Comparison of ENCODE assay signal across 1 cellular context in genomic region chr12:53625946-53626701, GRCh38.
A peak's percentile ranks its signal among the peaks of the same experiment; 100 is the strongest.
TF ChIP-seq lines count a peak whose summit lies in the region.

TSS of gene ATF7 (minus strand) at chr12:53626382. CDS start at chr12:53601000, 25,382 bp downstream.

TF ChIP-seq in K562, 482 proteins besides CTCF, POLR2A, EP300 and RAD21 (continued from another document and continues in another):
- TF ChIP-seq, protein P1, sequence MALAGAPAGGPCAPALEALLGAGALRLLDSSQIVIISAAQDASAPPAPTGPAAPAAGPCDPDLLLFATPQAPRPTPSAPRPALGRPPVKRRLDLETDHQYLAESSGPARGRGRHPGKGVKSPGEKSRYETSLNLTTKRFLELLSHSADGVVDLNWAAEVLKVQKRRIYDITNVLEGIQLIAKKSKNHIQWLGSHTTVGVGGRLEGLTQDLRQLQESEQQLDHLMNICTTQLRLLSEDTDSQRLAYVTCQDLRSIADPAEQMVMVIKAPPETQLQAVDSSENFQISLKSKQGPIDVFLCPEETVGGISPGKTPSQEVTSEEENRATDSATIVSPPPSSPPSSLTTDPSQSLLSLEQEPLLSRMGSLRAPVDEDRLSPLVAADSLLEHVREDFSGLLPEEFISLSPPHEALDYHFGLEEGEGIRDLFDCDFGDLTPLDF (CRISPR knock-in tag; IDR thresholded peaks at IDR 0.05), result peak; percentile 85
- TF ChIP-seq TAF1 (IDR thresholded peaks at IDR 0.05; ENCODE audit: control insufficient read depth, extremely low read depth, insufficient read depth, low read length, severe bottlenecking), result peak; percentile 55
- no peak for TF ChIP-seq RBM39 (optimal IDR thresholded peaks at IDR 0.05; ENCODE audit: low read depth, low read length)
- peak; percentile 67 for TF ChIP-seq GABPA (tag; conservative IDR thresholded peaks at IDR 0.05; ENCODE audit: low read depth)
- TF ChIP-seq ZNF318 (IDR thresholded peaks at IDR 0.05; ENCODE audit: borderline replicate concordance in 1 of 2, low read depth in 1 of 2), result 0 out of 4 replicates have a peak, but pooled peaks of 1 of the 2 experiments have one; percentile 0
- no peak for TF ChIP-seq PHB2 (IDR thresholded peaks at IDR 0.05; ENCODE audit: low read depth)
- TF ChIP-seq, protein P2, sequence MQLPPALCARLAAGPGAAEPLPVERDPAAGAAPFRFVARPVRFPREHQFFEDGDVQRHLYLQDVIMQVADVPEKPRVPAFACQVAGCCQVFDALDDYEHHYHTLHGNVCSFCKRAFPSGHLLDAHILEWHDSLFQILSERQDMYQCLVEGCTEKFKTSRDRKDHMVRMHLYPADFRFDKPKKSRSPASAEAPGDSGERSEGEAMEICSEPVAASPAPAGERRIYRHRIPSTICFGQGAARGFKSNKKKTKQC (CRISPR knock-in tag; IDR thresholded peaks at IDR 0.05), result peak; percentile 73; the same call in 1 of the 2 replicates
- no peak for TF ChIP-seq NCOA6 (IDR thresholded peaks at IDR 0.05)
- peak in 1 of 2 experiments; percentile 28; a peak in 1 of 4 replicates for TF ChIP-seq MLLT1 (IDR thresholded peaks at IDR 0.05)
- TF ChIP-seq, protein P3, sequence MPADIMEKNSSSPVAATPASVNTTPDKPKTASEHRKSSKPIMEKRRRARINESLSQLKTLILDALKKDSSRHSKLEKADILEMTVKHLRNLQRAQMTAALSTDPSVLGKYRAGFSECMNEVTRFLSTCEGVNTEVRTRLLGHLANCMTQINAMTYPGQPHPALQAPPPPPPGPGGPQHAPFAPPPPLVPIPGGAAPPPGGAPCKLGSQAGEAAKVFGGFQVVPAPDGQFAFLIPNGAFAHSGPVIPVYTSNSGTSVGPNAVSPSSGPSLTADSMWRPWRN (IDR thresholded peaks at IDR 0.05; ENCODE audit: low read depth), result peak; percentile 11; the same call in 1 of the 2 replicates
- TF ChIP-seq SMARCB1 (IDR thresholded peaks at IDR 0.05; ENCODE audit: insufficient read length, low read depth), result no peak
- TF ChIP-seq SUPT5H (IDR thresholded peaks at IDR 0.05), result peak; percentile 84
- TF ChIP-seq BRD9 (IDR thresholded peaks at IDR 0.05; ENCODE audit: low read depth, partially characterized antibody), result no peak
- no peak for TF ChIP-seq FOSL1 (tag; conservative IDR thresholded peaks at IDR 0.05)
- peak; percentile 62 for TF ChIP-seq KDM5B (IDR thresholded peaks at IDR 0.05; ENCODE audit: insufficient replicate concordance, low read depth, low read length)
- TF ChIP-seq ZNF41 (CRISPR knock-in tag; conservative IDR thresholded peaks at IDR 0.05), result no peak
- no peak for TF ChIP-seq NFIX (CRISPR knock-in tag; IDR thresholded peaks at IDR 0.05; ENCODE audit: low read depth)
- no peak for TF ChIP-seq HSF4 (CRISPR knock-in tag; IDR thresholded peaks at IDR 0.05; ENCODE audit: borderline replicate concordance)
- TF ChIP-seq NEUROD1 (IDR thresholded peaks at IDR 0.05; ENCODE audit: borderline replicate concordance, low read depth, low read length, partially characterized antibody), result peak; percentile 94
- TF ChIP-seq ASH1L (IDR thresholded peaks at IDR 0.05; ENCODE audit: borderline replicate concordance, low read depth, partially characterized antibody), result peak; percentile 95
- TF ChIP-seq TAF9B (IDR thresholded peaks at IDR 0.05; ENCODE audit: partially characterized antibody), result peak; percentile 55
- TF ChIP-seq ZNF778 (CRISPR knock-in tag; IDR thresholded peaks at IDR 0.05), result no peak
- peak; percentile 19 for TF ChIP-seq GTF2B (IDR thresholded peaks at IDR 0.05; ENCODE audit: extremely low read depth, insufficient read length)
- TF ChIP-seq DIDO1 (tag; IDR thresholded peaks at IDR 0.05; ENCODE audit: low read depth), result peak; percentile 90
- peak; percentile 64; the same call in 1 of the 2 replicates for TF ChIP-seq MTA3 (IDR thresholded peaks at IDR 0.05; ENCODE audit: borderline replicate concordance)
- TF ChIP-seq ZSCAN32 (CRISPR knock-in tag; IDR thresholded peaks at IDR 0.05), result no peak; the same call in 1 of the 2 replicates
- TF ChIP-seq TCF7 (IDR thresholded peaks at IDR 0.05; ENCODE audit: borderline replicate concordance), result no peak
- TF ChIP-seq ZNF121 (CRISPR knock-in tag; conservative IDR thresholded peaks at IDR 0.05), result no peak
- TF ChIP-seq POLR2B (IDR thresholded peaks at IDR 0.05; ENCODE audit: low read depth, partially characterized antibody), result peak; percentile 63
- TF ChIP-seq TARDBP (IDR thresholded peaks at IDR 0.05), result peak; percentile 78
- TF ChIP-seq TEAD1 (CRISPR knock-in tag; IDR thresholded peaks at IDR 0.05), result peak; percentile 28 to 86; a peak in 1 of 4 replicates
- no peak for TF ChIP-seq ZNF24 (IDR thresholded peaks at IDR 0.05)
- TF ChIP-seq KAT8 (IDR thresholded peaks at IDR 0.05; ENCODE audit: low read depth), result no peak
- TF ChIP-seq CREB5 (CRISPR knock-in tag; IDR thresholded peaks at IDR 0.05), result no peak
- TF ChIP-seq ATF1 (CRISPR knock-in tag; IDR thresholded peaks at IDR 0.05), result no peak
- TF ChIP-seq ATF1 (tag; IDR thresholded peaks at IDR 0.05), result peak; percentile 91
- TF ChIP-seq XRCC5 (IDR thresholded peaks at IDR 0.05; ENCODE audit: low read depth, low read length), result peak; percentile 71; the same call in 1 of the 2 replicates
- peak; percentile 98 for TF ChIP-seq SP1 (CRISPR knock-in tag; IDR thresholded peaks at IDR 0.05)
- peak; percentile 100 for TF ChIP-seq PKNOX1 (IDR thresholded peaks at IDR 0.05)
- TF ChIP-seq ZNF77 (CRISPR knock-in tag; IDR thresholded peaks at IDR 0.05), result no peak
- TF ChIP-seq HDAC1 (IDR thresholded peaks at IDR 0.05), result peak in 1 of 2 experiments; percentile 84; a peak in 2 of 4 replicates
- TF ChIP-seq ZNF12 (CRISPR knock-in tag; IDR thresholded peaks at IDR 0.05), result 0 out of 2 replicates have a peak, but pooled peaks have one; percentile 49
- no peak for TF ChIP-seq ILF3 (IDR thresholded peaks at IDR 0.05; ENCODE audit: borderline replicate concordance)
- no peak for TF ChIP-seq NR1H2 (CRISPR knock-in tag; IDR thresholded peaks at IDR 0.05)
- no peak for TF ChIP-seq PATZ1 (CRISPR knock-in tag; IDR thresholded peaks at IDR 0.05; ENCODE audit: borderline replicate concordance)
- TF ChIP-seq YBX1 (IDR thresholded peaks at IDR 0.05), result no peak
- TF ChIP-seq TFAP4 (CRISPR knock-in tag; IDR thresholded peaks at IDR 0.05; ENCODE audit: borderline replicate concordance), result peak; percentile 90
- TF ChIP-seq ILK (tag; IDR thresholded peaks at IDR 0.05; ENCODE audit: borderline replicate concordance, low read depth), result no peak
- no peak for TF ChIP-seq MCM7 (IDR thresholded peaks at IDR 0.05)
